19 cellular contexts compared by ENCODE assay signal in genomic region chr16:50664270-50664669, GRCh38. TPM values are rescaled to one million over a fixed set of nuclear protein-coding genes. Genes with fewer than 3 reads are reported as not detected.
DNase-seq lines count a peak whose midpoint lies in the region; ATAC-seq and TF ChIP-seq lines count a peak whose summit lies in the region.
"Had no signal": no experiment of that assay in that cellular context is flagged by ENCODE, and none has a peak within 500 bp of the region (broad histone marks: within the 10 kb centered on the region; RNA-seq: fewer than 3 reads in every experiment).

No MANE protein-coding gene starts in this region.

- no peaks in the 10 kb centered on the region for H3K9me3 ChIP-seq in CD8-positive, alpha-beta T cell (ENCODE audit: low read length)
- H3K9me3 ChIP-seq in spleen = no peaks in the 10 kb centered on the region

- H3K4me1 Mint-ChIP-seq in activated naive CD8-positive, alpha-beta T cell treated with anti-CD3 and anti-CD28 coated beads, Interleukin-2, amount 10 ng/mL, durations not matched to agents 7 days and 5 days = peaks cover 41% of the 10 kb centered on the region
- H3K4me1 Mint-ChIP-seq in activated naive CD8-positive, alpha-beta T cell treated with anti-CD3 and anti-CD28 coated beads for 36 hours = peaks cover 30% of the 10 kb centered on the region
- peaks cover 36% of the 10 kb centered on the region for H3K4me1 Mint-ChIP-seq in CD8-positive, alpha-beta T cell (ENCODE audit: low read depth)
- H3K4me1 Mint-ChIP-seq in activated T-helper 17 cell treated with anti-CD3 and anti-CD28 coated beads, Interleukin-2, amount 50 U/mL, for 72 hours = peaks cover 28% of the 10 kb centered on the region
- H3K4me1 Mint-ChIP-seq in activated T-cell treated with anti-CD3 and anti-CD28 coated beads, Interleukin-2, amount 50 U/mL, for 24 hours (ENCODE audit: low read depth) = peaks cover 43% of the 10 kb centered on the region

- no peak for TF ChIP-seq POLR2A in spleen (IDR thresholded peaks at IDR 0.05)

- no peak overlapping the region for H3K27ac ChIP-seq in CD8-positive, alpha-beta T cell (ENCODE audit: low read depth, low read length)
- peak overlapping the region in 2 of 8 donors; percentile 81 to 85 for H3K27ac ChIP-seq in spleen

- H3K27me3 ChIP-seq in CD8-positive, alpha-beta T cell (ENCODE audit: insufficient read depth, low read length) = no peaks in the 10 kb centered on the region
- H3K27me3 ChIP-seq in spleen (replicated peaks in 1 of 7) = no peaks in the 10 kb centered on the region

- H3K9me3 Mint-ChIP-seq in activated naive CD8-positive, alpha-beta T cell treated with anti-CD3 and anti-CD28 coated beads, Interleukin-2, amount 10 ng/mL, durations not matched to agents 7 days and 5 days = peaks cover 2% of the 10 kb centered on the region
- no peaks in the 10 kb centered on the region for H3K9me3 Mint-ChIP-seq in activated naive CD8-positive, alpha-beta T cell treated with anti-CD3 and anti-CD28 coated beads for 36 hours
- H3K9me3 Mint-ChIP-seq in CD8-positive, alpha-beta T cell = no peaks in the 10 kb centered on the region
- H3K9me3 Mint-ChIP-seq in activated T-helper 17 cell treated with anti-CD3 and anti-CD28 coated beads, Interleukin-2, amount 50 U/mL, for 72 hours = no peaks in the 10 kb centered on the region
- peaks cover 3% of the 10 kb centered on the region for H3K9me3 Mint-ChIP-seq in activated T-cell treated with anti-CD3 and anti-CD28 coated beads, Interleukin-2, amount 50 U/mL, for 24 hours

- no peak overlapping the region for H3K4me3 ChIP-seq in CD8-positive, alpha-beta T cell (ENCODE audit: low read depth, low read length)
- no peak overlapping the region for H3K4me3 ChIP-seq in spleen

- no peak for TF ChIP-seq CTCF in CD8-positive, alpha-beta T cell (IDR thresholded peaks at IDR 0.05)
- TF ChIP-seq CTCF in spleen (IDR thresholded peaks at IDR 0.05 in 8 of 11, conservative IDR thresholded peaks at IDR 0.05 in 3 of 11) (no peak), GM10248 (IDR thresholded peaks at IDR 0.05; ENCODE audit: control extremely low read depth, extremely low read depth, low read depth, missing control alignments) (no peak)

- intact Hi-C loops in CD8-positive, alpha-beta T cell (cut with DNase I, micrococcal nuclease) = loop anchor here (2.0 to 10.0 kb wide), 6 partner anchors 17 to 639 kb away; partner anchors contain the start of genes BRD7 (in 1 of the 2), CNEP1R1 (in 1 of the 2), HEATR3 (in 1 of the 2) and SNX20 (in 1 of the 2)
- intact Hi-C loops in spleen (cut with DNase I; ENCODE audit: low total_unique reads) = loop anchor here (10.0 kb wide), 4 partner anchors 141 to 639 kb away; partner anchors contain the start of genes BRD7 and CNEP1R1

- POLR2A ChIA-PET in activated naive CD8-positive, alpha-beta T cell treated with anti-CD3 and anti-CD28 coated beads, Interleukin-2, amount 10 ng/mL, durations not matched to agents 7 days and 5 days (lab: Charles Lee) = interaction anchor here (1.7 to 9.2 kb wide), 3 partner anchors 80 to 338 kb away, joined by 4 to 144 read pairs (median 20); partner anchors contain the start of gene CYLD
- POLR2A ChIA-PET in CD8-positive, alpha-beta T cell (lab: Charles Lee) = interaction anchor here (1.0 to 1.8 kb wide), 3 partner anchors 77 to 82 kb away, joined by 3 to 5 read pairs (median 5); partner anchors contain the start of gene CYLD
- POLR2A ChIA-PET in GM10248 (lab: Yijun Ruan, JAX) = no interaction called here

- H3K4me3 Mint-ChIP-seq in activated naive CD8-positive, alpha-beta T cell treated with anti-CD3 and anti-CD28 coated beads, Interleukin-2, amount 10 ng/mL, durations not matched to agents 7 days and 5 days = no peak overlapping the region
- H3K4me3 Mint-ChIP-seq in activated naive CD8-positive, alpha-beta T cell treated with anti-CD3 and anti-CD28 coated beads for 36 hours = no peak overlapping the region
- peak overlapping the region; percentile 82 for H3K4me3 Mint-ChIP-seq in CD8-positive, alpha-beta T cell
- peak overlapping the region; percentile 77 for H3K4me3 Mint-ChIP-seq in activated T-helper 17 cell treated with anti-CD3 and anti-CD28 coated beads, Interleukin-2, amount 50 U/mL, for 72 hours
- no peak overlapping the region for H3K4me3 Mint-ChIP-seq in activated T-cell treated with anti-CD3 and anti-CD28 coated beads, Interleukin-2, amount 50 U/mL, for 24 hours

- no peaks in the 10 kb centered on the region for H3K27me3 Mint-ChIP-seq in activated naive CD8-positive, alpha-beta T cell treated with anti-CD3 and anti-CD28 coated beads, Interleukin-2, amount 10 ng/mL, durations not matched to agents 7 days and 5 days
- H3K27me3 Mint-ChIP-seq in activated naive CD8-positive, alpha-beta T cell treated with anti-CD3 and anti-CD28 coated beads for 36 hours = no peaks in the 10 kb centered on the region
- H3K27me3 Mint-ChIP-seq in CD8-positive, alpha-beta T cell (ENCODE audit: low read depth) = no peaks in the 10 kb centered on the region
- no peaks in the 10 kb centered on the region for H3K27me3 Mint-ChIP-seq in activated T-helper 17 cell treated with anti-CD3 and anti-CD28 coated beads, Interleukin-2, amount 50 U/mL, for 72 hours
- H3K27me3 Mint-ChIP-seq in activated T-cell treated with anti-CD3 and anti-CD28 coated beads, Interleukin-2, amount 50 U/mL, for 24 hours = no peaks in the 10 kb centered on the region

- peaks cover 21% of the 10 kb centered on the region for H3K4me1 ChIP-seq in CD8-positive, alpha-beta T cell (ENCODE audit: insufficient read depth, low read length)
- peaks cover 14 to 51% (median 38%) of the 10 kb centered on the region in 6 donors for H3K4me1 ChIP-seq in spleen

- CTCF ChIA-PET in CD8-positive, alpha-beta T cell (lab: Charles Lee) = interaction anchor here (0.8 to 11.9 kb wide), 22 partner anchors 7 to 639 kb away, joined by 3 to 137 read pairs (median 12); partner anchors contain the start of genes BRD7, CNEP1R1 and SNX20
- CTCF ChIA-PET in GM10248 (lab: Yijun Ruan, JAX) = interaction anchor here (0.9 to 11.6 kb wide), 21 partner anchors 12 to 642 kb away, joined by 3 to 289 read pairs (median 5); partner anchors contain the start of genes CNEP1R1 and SNX20

- DNase-seq in activated naive CD8-positive, alpha-beta T cell treated with anti-CD3 and anti-CD28 coated beads, Interleukin-2, amount 10 ng/mL, durations not matched to agents 7 days and 5 days = no peak
- DNase-seq in activated naive CD8-positive, alpha-beta T cell treated with anti-CD3 and anti-CD28 coated beads for 36 hours = no peak
- DNase-seq in CD8-positive, alpha-beta T cell = no peak
- DNase-seq in spleen = peak; percentile 53
- no peak for DNase-seq in GM10248 (ENCODE audit: extremely low spot score)
- DNase-seq in activated T-cell treated with anti-CD3 and anti-CD28 coated beads, Interleukin-2, amount 50 U/mL, for 24 hours = no peak
- DNase-seq: ACHN, KBM-7, NCI-H1048, NCI-H146, NCI-H2107, NCI-H226, NCI-H526 treated with DMSO at 0.1 percent for 48 hours, SIG-M5 had no signal

- 58 to 84% (median 65%) methylated on average over 5 of the region's 5 CpGs for WGBS in spleen, 5 donors

- H3K36me3 ChIP-seq in CD8-positive, alpha-beta T cell (ENCODE audit: insufficient read depth, low read length) = no peaks in the 10 kb centered on the region
- H3K36me3 ChIP-seq in spleen = peaks cover 0 to 18% (median 0%) of the 10 kb centered on the region in 6 donors

- peaks cover 23% of the 10 kb centered on the region for H3K36me3 Mint-ChIP-seq in activated naive CD8-positive, alpha-beta T cell treated with anti-CD3 and anti-CD28 coated beads, Interleukin-2, amount 10 ng/mL, durations not matched to agents 7 days and 5 days
- peaks cover 2% of the 10 kb centered on the region for H3K36me3 Mint-ChIP-seq in activated naive CD8-positive, alpha-beta T cell treated with anti-CD3 and anti-CD28 coated beads for 36 hours
- H3K36me3 Mint-ChIP-seq in CD8-positive, alpha-beta T cell = peaks cover 15% of the 10 kb centered on the region
- peaks cover 20% of the 10 kb centered on the region for H3K36me3 Mint-ChIP-seq in activated T-helper 17 cell treated with anti-CD3 and anti-CD28 coated beads, Interleukin-2, amount 50 U/mL, for 72 hours (ENCODE audit: low read depth)
- H3K36me3 Mint-ChIP-seq in activated T-cell treated with anti-CD3 and anti-CD28 coated beads, Interleukin-2, amount 50 U/mL, for 24 hours (ENCODE audit: low read depth) = peaks cover 7% of the 10 kb centered on the region

- H3K27ac Mint-ChIP-seq in activated naive CD8-positive, alpha-beta T cell treated with anti-CD3 and anti-CD28 coated beads, Interleukin-2, amount 10 ng/mL, durations not matched to agents 7 days and 5 days = peak overlapping the region; percentile 93
- no peak overlapping the region for H3K27ac Mint-ChIP-seq in activated naive CD8-positive, alpha-beta T cell treated with anti-CD3 and anti-CD28 coated beads for 36 hours
- no peak overlapping the region for H3K27ac Mint-ChIP-seq in CD8-positive, alpha-beta T cell
- H3K27ac Mint-ChIP-seq in activated T-helper 17 cell treated with anti-CD3 and anti-CD28 coated beads, Interleukin-2, amount 50 U/mL, for 72 hours = peak overlapping the region; percentile 30
- no peak overlapping the region for H3K27ac Mint-ChIP-seq in activated T-cell treated with anti-CD3 and anti-CD28 coated beads, Interleukin-2, amount 50 U/mL, for 24 hours

- ATAC-seq in activated naive CD8-positive, alpha-beta T cell treated with anti-CD3 and anti-CD28 coated beads, Interleukin-2, amount 10 ng/mL, durations not matched to agents 7 days and 5 days (ENCODE audit: low read depth) = no peak
- no peak for ATAC-seq in CD8-positive, alpha-beta T cell
- no peak for ATAC-seq in activated T-helper 17 cell treated with anti-CD3 and anti-CD28 coated beads, Interleukin-2, amount 50 U/mL, for 72 hours (replicated peaks)

RNA-seq across cellular contexts. Expression of gene SNX20, which starts 16.8 kb away (rescaled TPM):
- total RNA-seq in activated naive CD8-positive, alpha-beta T cell treated with anti-CD3 and anti-CD28 coated beads, Interleukin-2, amount 10 ng/mL, durations not matched to agents 7 days and 5 days = 10 to 100 TPM; 70.6 to 76.3 TPM
- total RNA-seq in activated naive CD8-positive, alpha-beta T cell treated with anti-CD3 and anti-CD28 coated beads for 36 hours = 10 to 100 TPM; 25.8 to 26.0 TPM
- 10 to 100 TPM; 18.6 to 20.1 TPM for total RNA-seq in CD8-positive, alpha-beta T cell
- 10 to 100 TPM; 53.9 to 96.9 TPM for total RNA-seq in activated T-helper 17 cell treated with anti-CD3 and anti-CD28 coated beads, Interleukin-2, amount 50 U/mL, for 72 hours
- total RNA-seq in spleen = 10 to 100 TPM; 27.2 to 50.5 (median 34.7) TPM
- 10 to 100 TPM; 17.6 to 24.6 (median 23.7) TPM for polyA plus RNA-seq in spleen
- total RNA-seq: G401, RPMI7951 had no signal
- polyA plus RNA-seq: BJ had no signal

RNA-seq across cellular contexts. Expression of gene NOD2, which starts 29.1 kb away (rescaled TPM):
- 1 to 10 TPM; 2.8 to 3.5 TPM for total RNA-seq in activated naive CD8-positive, alpha-beta T cell treated with anti-CD3 and anti-CD28 coated beads, Interleukin-2, amount 10 ng/mL, durations not matched to agents 7 days and 5 days
- total RNA-seq in activated naive CD8-positive, alpha-beta T cell treated with anti-CD3 and anti-CD28 coated beads for 36 hours = 1 to 10 TPM in 1 of 2 experiments, under 1 TPM in 1; 0.78 to 1.2 TPM
- under 1 TPM; 0.86 to 0.90 TPM for total RNA-seq in CD8-positive, alpha-beta T cell
- total RNA-seq in activated T-helper 17 cell treated with anti-CD3 and anti-CD28 coated beads, Interleukin-2, amount 50 U/mL, for 72 hours = 10 to 100 TPM in 1 of 2 donors, 1 to 10 TPM in 1; 7.6 to 28.4 TPM
- 10 to 100 TPM in 3 of 7 donors, 1 to 10 TPM in 4; 5.6 to 23.2 (median 9.9) TPM for total RNA-seq in spleen
- 1 to 10 TPM in 2 of 3 donors, under 1 TPM in 1; 0.41 to 2.8 (median 2.3) TPM for polyA plus RNA-seq in spleen
- total RNA-seq: G401, OCI-LY7 had no signal
- polyA plus RNA-seq: BJ had no signal

Comparison
In these comparisons a context has a peak if more than half of its experiments do, and no peak if none do; other contexts are left out.
1. H3K27ac Mint-ChIP-seq: peak in activated naive CD8-positive, alpha-beta T cell treated with anti-CD3 and anti-CD28 coated beads, Interleukin-2, amount 10 ng/mL, durations not matched to agents 7 days and 5 days (single experiment) and activated T-helper 17 cell treated with anti-CD3 and anti-CD28 coated beads, Interleukin-2, amount 50 U/mL, for 72 hours (single experiment); none in activated naive CD8-positive, alpha-beta T cell treated with anti-CD3 and anti-CD28 coated beads for 36 hours (single experiment), CD8-positive, alpha-beta T cell (single experiment) and activated T-cell treated with anti-CD3 and anti-CD28 coated beads, Interleukin-2, amount 50 U/mL, for 24 hours (single experiment).
2. H3K4me3 Mint-ChIP-seq: peak in CD8-positive, alpha-beta T cell (single experiment) and activated T-helper 17 cell treated with anti-CD3 and anti-CD28 coated beads, Interleukin-2, amount 50 U/mL, for 72 hours (single experiment); none in activated naive CD8-positive, alpha-beta T cell treated with anti-CD3 and anti-CD28 coated beads, Interleukin-2, amount 10 ng/mL, durations not matched to agents 7 days and 5 days (single experiment), activated naive CD8-positive, alpha-beta T cell treated with anti-CD3 and anti-CD28 coated beads for 36 hours (single experiment) and activated T-cell treated with anti-CD3 and anti-CD28 coated beads, Interleukin-2, amount 50 U/mL, for 24 hours (single experiment).